In genomic region chr2:62705007-62705829, GRCh38 we compare ENCODE assay signal across 8 cellular contexts. TPM values are rescaled to one million over a fixed set of nuclear protein-coding genes. Genes with fewer than 3 reads are reported as not detected.
A peak's percentile ranks its signal among the peaks of the same experiment; 100 is the strongest.
DNase-seq lines count a peak whose midpoint lies in the region; ATAC-seq and TF ChIP-seq lines count a peak whose summit lies in the region.

EHBP1 (plus strand) TSS chr2:62705713; CDS start chr2:62707192, 1,479 bp downstream.

- peak; percentile 95 for ATAC-seq in GM21723 (IDR thresholded peaks at IDR 0.05; ENCODE audit: unreplicated experiment)
- peak; percentile 97 for ATAC-seq in Panc1
- ATAC-seq in activated T-cell treated with anti-CD3 and anti-CD28 coated beads, Interleukin-2, amount 50 U/mL, for 4 hours, result peak; percentile 97 to 98

- peaks cover 3% of the 10 kb centered on the region for H3K9me3 Mint-ChIP-seq in activated T-cell treated with anti-CD3 and anti-CD28 coated beads, Interleukin-2, amount 50 U/mL, for 4 hours

- peak; percentile 100 for DNase-seq in DMS53 (lab: John Stamatoyannopoulos, UW)
- DNase-seq in KG1 (lab: John Stamatoyannopoulos, UW), result peak; percentile 96
- DNase-seq in Panc1 (ENCODE audit: low read depth, low spot score), result peak; percentile 98
- peak; percentile 98 for DNase-seq in activated T-cell treated with anti-CD3 and anti-CD28 coated beads, Interleukin-2, amount 50 U/mL, for 4 hours
- peak; percentile 100 for DNase-seq in erythroblast (lab: John Stamatoyannopoulos, UW)
- peak; percentile 98 for DNase-seq in stimulated activated CD8-positive, alpha-beta memory T cell treated with anti-CD3 and anti-CD28 coated beads, Interleukin-4, amount 100 ng/mL, for 48 hours

- H3K4me3 ChIP-seq in Panc1 (ENCODE audit: low read depth in 2 of 2, low read length in 2 of 2), result peak within 1 kb of the TSS; percentile 71 to 82
- H3K4me3 ChIP-seq in mucosa of rectum (ENCODE audit: low read length in 2 of 2), result peak within 1 kb of the TSS; percentile 86 to 91

- H3K9me3 ChIP-seq in Panc1 (ENCODE audit: control insufficient read depth, insufficient read depth, low read depth, low read length) (peaks cover 18% of the 10 kb centered on the region; the same call in 1 of the 2 replicates), mucosa of rectum (ENCODE audit: control insufficient read depth in 2 of 2, low read length in 2 of 2) (no peaks in the 10 kb centered on the region)

- BruUV-seq in Panc1 (replicated peaks; lab: Mats Ljungman, UMichigan), result no TSS peak

- H3K27me3 Mint-ChIP-seq in activated T-cell treated with anti-CD3 and anti-CD28 coated beads, Interleukin-2, amount 50 U/mL, for 4 hours (ENCODE audit: low read depth), result no peaks in the 10 kb centered on the region

- H3K27me3 ChIP-seq in Panc1 (ENCODE audit: control insufficient read depth, insufficient read depth, low read length) (no peaks in the 10 kb centered on the region), mucosa of rectum (ENCODE audit: control insufficient read depth in 2 of 2, insufficient read depth in 2 of 2, low read length in 2 of 2) (no peaks in the 10 kb centered on the region)

- POLR2A ChIA-PET in Panc1 (lab: Charles Lee), result interaction anchor here (0.6 kb wide), 1 partner anchor 58 kb away, joined by 3 read pairs; no protein-coding TSS in a partner anchor

- TF ChIP-seq CTCF in Panc1 (IDR thresholded peaks at IDR 0.05), result no peak

- H3K4me1 ChIP-seq in Panc1 (ENCODE audit: control insufficient read depth, insufficient read depth, low read length) (peaks cover 19% of the 10 kb centered on the region), mucosa of rectum (ENCODE audit: control insufficient read depth in 2 of 2, insufficient read depth in 2 of 2, low read length in 2 of 2) (peaks cover 7 to 13% of the 10 kb centered on the region in 2 donors)

- peak within 1 kb of the TSS; percentile 71 to 77 for H3K9ac ChIP-seq in mucosa of rectum (ENCODE audit: low read depth in 1 of 2, low read length in 2 of 2)

- in situ Hi-C loops in Panc1 (cut with HindIII; ENCODE audit: low pct_unique_long_range_greater_than_20kb, low sequenced_read_pairs), result no loop called here

- peak within 1 kb of the TSS; percentile 82 for H3K4me3 Mint-ChIP-seq in activated T-cell treated with anti-CD3 and anti-CD28 coated beads, Interleukin-2, amount 50 U/mL, for 4 hours

- TF ChIP-seq POLR2A in erythroblast (IDR thresholded peaks at IDR 0.05; ENCODE audit: low read length), result peak; percentile 90

- CTCF ChIA-PET in Panc1 (lab: Charles Lee), result no interaction called here

- peaks cover 35% of the 10 kb centered on the region for H3K4me1 Mint-ChIP-seq in activated T-cell treated with anti-CD3 and anti-CD28 coated beads, Interleukin-2, amount 50 U/mL, for 4 hours (ENCODE audit: low read depth)

- H3K36me3 ChIP-seq in Panc1 (ENCODE audit: control insufficient read depth, insufficient read depth, low read length) (peaks cover 2% of the 10 kb centered on the region), mucosa of rectum (ENCODE audit: control insufficient read depth in 2 of 2, insufficient read depth in 2 of 2, low read length in 2 of 2) (no peaks in the 10 kb centered on the region)

- intact Hi-C loops in Panc1 (cut with micrococcal nuclease; ENCODE audit: unreplicated experiment), result loop anchor here (5.0 kb wide), 1 partner anchor 248 kb away; no protein-coding TSS in a partner anchor

- peak within 1 kb of the TSS; percentile 89 for H3K27ac ChIP-seq in Panc1 (ENCODE audit: low read length)
- H3K27ac ChIP-seq in mucosa of rectum (ENCODE audit: low read depth in 2 of 2, low read length in 2 of 2), result peak within 1 kb of the TSS; percentile 81 to 85

- peaks cover 9% of the 10 kb centered on the region for H3K36me3 Mint-ChIP-seq in activated T-cell treated with anti-CD3 and anti-CD28 coated beads, Interleukin-2, amount 50 U/mL, for 4 hours (ENCODE audit: insufficient read depth)

RNA-seq across cellular contexts. Expression of gene EHBP1, which starts in this region (rescaled TPM):
- 46.1 TPM for total RNA-seq in Panc1 (2021; ENCODE audit: unreplicated experiment)
- 24.6 TPM for polyA plus RNA-seq in Panc1 (2012; ENCODE audit: insufficient read length)
- 10 to 100 TPM; 19.8 to 21.4 (median 20.2) TPM for total RNA-seq in activated T-cell treated with anti-CD3 and anti-CD28 coated beads, Interleukin-2, amount 50 U/mL, for 4 hours

Comparison
In these comparisons a context has a peak if more than half of its experiments do, and no peak if none do; other contexts are left out.
1. Peak in every context shown above with its lines: DNase-seq, ATAC-seq, H3K4me3 ChIP-seq and H3K27ac ChIP-seq.